14 cellular contexts compared by ENCODE assay signal in genomic region chr6:113103618-113104390, GRCh38.
A peak's percentile ranks its signal among the peaks of the same experiment; 100 is the strongest.
DNase-seq lines count a peak whose midpoint lies in the region; ATAC-seq, FAIRE-seq and TF ChIP-seq lines count a peak whose summit lies in the region.
"Had no signal": no experiment of that assay in that cellular context is flagged by ENCODE, and none has a peak within 500 bp of the region (broad histone marks: within the 10 kb centered on the region; RNA-seq: fewer than 3 reads in every experiment).

No MANE protein-coding gene starts in this region.

- no peak overlapping the region for H3K27ac ChIP-seq in CD4-positive, alpha-beta T cell (ENCODE audit: low read depth, low read length)
- H3K27ac ChIP-seq in esophagus squamous epithelium: no peak overlapping the region
- H3K27ac ChIP-seq: parathyroid adenoma had no signal

- H3K36me3 ChIP-seq in esophagus squamous epithelium: no peaks in the 10 kb centered on the region

- no peaks in the 10 kb centered on the region for H3K27me3 Mint-ChIP-seq in osteocyte (ENCODE audit: unreplicated experiment)
- no peaks in the 10 kb centered on the region for H3K27me3 Mint-ChIP-seq in CD4-positive, alpha-beta T cell
- H3K27me3 Mint-ChIP-seq: dendritic cell treated with granulocyte-macrophage colony-stimulating factor and Interleukin-4, amounts not matched to agents 40 ng/mL and 50 ng/mL, for 4 days; type B pancreatic cell had no signal

- WGBS in esophagus squamous epithelium, 2 donors: 50 to 54% methylated on average over 5 of the region's 5 CpGs

- intact Hi-C loops in CD4-positive, alpha-beta T cell (cut with DNase I, micrococcal nuclease): no loop called here
- intact Hi-C loops in esophagus squamous epithelium (cut with DNase I): no loop called here

- no peak for ATAC-seq in CD4-positive, alpha-beta T cell (ENCODE audit: poor library complexity)

- peak; percentile 40 for DNase-seq in GM04503 (ENCODE audit: low read depth)
- peak; percentile 21 for DNase-seq in RCC 7860 (ENCODE audit: low spot score)
- DNase-seq in epithelial cell of proximal tubule (ENCODE audit: low read depth): peak; percentile 65
- no peak for DNase-seq in osteocyte (ENCODE audit: extremely low spot score, unreplicated experiment)
- no peak for DNase-seq in DMS79 (lab: John Stamatoyannopoulos, UW)
- no peak for DNase-seq in NCI-H774 (lab: John Stamatoyannopoulos, UW)
- no peak for DNase-seq in CD4-positive, alpha-beta T cell
- DNase-seq in esophagus squamous epithelium (lab: John Stamatoyannopoulos, UW): no peak
- DNase-seq: immature natural killer cell; NCI-H1417; NK-92 treated with Interleukin-12 subunit alpha and Interleukin-12 subunit beta, amount 100 ng/mL, for 24 hours had no signal

- H3K27ac Mint-ChIP-seq in osteocyte (ENCODE audit: unreplicated experiment): peak overlapping the region; percentile 91
- no peak overlapping the region for H3K27ac Mint-ChIP-seq in CD4-positive, alpha-beta T cell
- H3K27ac Mint-ChIP-seq: dendritic cell treated with granulocyte-macrophage colony-stimulating factor and Interleukin-4, amounts not matched to agents 40 ng/mL and 50 ng/mL, for 4 days; immature natural killer cell; type B pancreatic cell had no signal

- H3K9me3 ChIP-seq in CD4-positive, alpha-beta T cell (ENCODE audit: control insufficient read depth, low read length): no peaks in the 10 kb centered on the region
- H3K9me3 ChIP-seq in esophagus squamous epithelium: no peaks in the 10 kb centered on the region

- peaks cover 35% of the 10 kb centered on the region for H3K4me1 Mint-ChIP-seq in osteocyte (ENCODE audit: unreplicated experiment)
- no peaks in the 10 kb centered on the region for H3K4me1 Mint-ChIP-seq in CD4-positive, alpha-beta T cell (ENCODE audit: low read depth)
- H3K4me1 Mint-ChIP-seq: immature natural killer cell had no signal

- H3K9me3 Mint-ChIP-seq in osteocyte (ENCODE audit: unreplicated experiment): peaks cover 23% of the 10 kb centered on the region
- peaks cover 7% of the 10 kb centered on the region for H3K9me3 Mint-ChIP-seq in CD4-positive, alpha-beta T cell
- H3K9me3 Mint-ChIP-seq: dendritic cell treated with granulocyte-macrophage colony-stimulating factor and Interleukin-4, amounts not matched to agents 40 ng/mL and 50 ng/mL, for 4 days; type B pancreatic cell had no signal

- TF ChIP-seq POLR2A in esophagus squamous epithelium (IDR thresholded peaks at IDR 0.05): no peak

- peaks cover 13% of the 10 kb centered on the region for H3K36me3 Mint-ChIP-seq in osteocyte (ENCODE audit: unreplicated experiment)
- no peaks in the 10 kb centered on the region for H3K36me3 Mint-ChIP-seq in CD4-positive, alpha-beta T cell (ENCODE audit: low read depth)
- H3K36me3 Mint-ChIP-seq: type B pancreatic cell had no signal

- CTCF ChIA-PET in CD4-positive, alpha-beta T cell (lab: Charles Lee): no interaction called here

- no peak overlapping the region for H3K4me3 ChIP-seq in epithelial cell of proximal tubule (ENCODE audit: low read depth, low read length)
- H3K4me3 ChIP-seq in esophagus squamous epithelium: no peak overlapping the region

- peak; percentile 78 for FAIRE-seq in RCC 7860 (lab: Jason Lieb, UNC)

- POLR2A ChIA-PET in CD4-positive, alpha-beta T cell (lab: Charles Lee): interaction anchor here (0.5 kb wide), 1 partner anchor 358 kb away, joined by 3 read pairs; no protein-coding TSS in a partner anchor

- TF ChIP-seq CTCF in epithelial cell of proximal tubule (conservative IDR thresholded peaks at IDR 0.05; ENCODE audit: low read depth, low read length): no peak
- TF ChIP-seq CTCF in osteocyte (IDR thresholded peaks at IDR 0.05): peak; percentile 8
- no peak for TF ChIP-seq CTCF in CD4-positive, alpha-beta T cell (IDR thresholded peaks at IDR 0.05)
- TF ChIP-seq CTCF in esophagus squamous epithelium (IDR thresholded peaks at IDR 0.05): no peak

- no peaks in the 10 kb centered on the region for H3K27me3 ChIP-seq in CD4-positive, alpha-beta T cell (ENCODE audit: control insufficient read depth, insufficient read depth, low read length)
- no peaks in the 10 kb centered on the region for H3K27me3 ChIP-seq in esophagus squamous epithelium

- H3K4me1 ChIP-seq in esophagus squamous epithelium: no peaks in the 10 kb centered on the region
- H3K4me1 ChIP-seq: parathyroid adenoma had no signal

- peak overlapping the region; percentile 15 for H3K4me3 Mint-ChIP-seq in osteocyte (ENCODE audit: unreplicated experiment)
- H3K4me3 Mint-ChIP-seq in CD4-positive, alpha-beta T cell: no peak overlapping the region
- H3K4me3 Mint-ChIP-seq: dendritic cell treated with granulocyte-macrophage colony-stimulating factor and Interleukin-4, amounts not matched to agents 40 ng/mL and 50 ng/mL, for 4 days; immature natural killer cell; type B pancreatic cell had no signal

Comparison
In these comparisons a context has a peak if more than half of its experiments do, and no peak if none do; other contexts are left out.
1. DNase-seq: peak in GM04503 (single experiment), RCC 7860 (single experiment) and epithelial cell of proximal tubule (single experiment); none in osteocyte (single experiment), DMS79 (single experiment), NCI-H774 (single experiment), CD4-positive, alpha-beta T cell (0 of 10) and esophagus squamous epithelium (single experiment).